ENCODE assay signal across 1 cellular context in genomic region chrX:119625843-119626242, GRCh38.
TF ChIP-seq lines count a peak whose summit lies in the region.

No MANE protein-coding gene starts in this region.

TF ChIP-seq in HepG2, 621 proteins besides CTCF, POLR2A, EP300 and RAD21:
- no peak for TF ChIP-seq TFAP4 (IDR thresholded peaks at IDR 0.05; ENCODE audit: borderline replicate concordance, low read depth)
- no peak for TF ChIP-seq SNAPC2 (CRISPR knock-in tag; IDR thresholded peaks at IDR 0.05)
- no peak for TF ChIP-seq ZNF143 (CRISPR knock-in tag; IDR thresholded peaks at IDR 0.05)
- no peak for TF ChIP-seq NFKBIZ (CRISPR knock-in tag; IDR thresholded peaks at IDR 0.05)
- no peak for TF ChIP-seq ZNF564 (CRISPR knock-in tag; IDR thresholded peaks at IDR 0.05)
- no peak for TF ChIP-seq ZSCAN30 (CRISPR knock-in tag; IDR thresholded peaks at IDR 0.05)
- TF ChIP-seq HIVEP1 (CRISPR knock-in tag; IDR thresholded peaks at IDR 0.05): no peak
- no peak for TF ChIP-seq THAP7 (CRISPR knock-in tag; IDR thresholded peaks at IDR 0.05)
- TF ChIP-seq ZSCAN20 (CRISPR knock-in tag; IDR thresholded peaks at IDR 0.05; ENCODE audit: borderline replicate concordance): no peak
- no peak for TF ChIP-seq ESRRA (CRISPR knock-in tag; IDR thresholded peaks at IDR 0.05; ENCODE audit: low read depth)
- no peak for TF ChIP-seq PHB2 (IDR thresholded peaks at IDR 0.05; ENCODE audit: partially characterized antibody)
- TF ChIP-seq TFDP2 (CRISPR knock-in tag; IDR thresholded peaks at IDR 0.05): no peak
- no peak for TF ChIP-seq ZNF382 (CRISPR knock-in tag; IDR thresholded peaks at IDR 0.05; ENCODE audit: borderline replicate concordance)
- no peak for TF ChIP-seq ZSCAN12 (CRISPR knock-in tag; IDR thresholded peaks at IDR 0.05)
- TF ChIP-seq ZNF768 (CRISPR knock-in tag; IDR thresholded peaks at IDR 0.05): no peak
- TF ChIP-seq ZNF121 (CRISPR knock-in tag; IDR thresholded peaks at IDR 0.05): no peak
